In the genomic region with DNA sequence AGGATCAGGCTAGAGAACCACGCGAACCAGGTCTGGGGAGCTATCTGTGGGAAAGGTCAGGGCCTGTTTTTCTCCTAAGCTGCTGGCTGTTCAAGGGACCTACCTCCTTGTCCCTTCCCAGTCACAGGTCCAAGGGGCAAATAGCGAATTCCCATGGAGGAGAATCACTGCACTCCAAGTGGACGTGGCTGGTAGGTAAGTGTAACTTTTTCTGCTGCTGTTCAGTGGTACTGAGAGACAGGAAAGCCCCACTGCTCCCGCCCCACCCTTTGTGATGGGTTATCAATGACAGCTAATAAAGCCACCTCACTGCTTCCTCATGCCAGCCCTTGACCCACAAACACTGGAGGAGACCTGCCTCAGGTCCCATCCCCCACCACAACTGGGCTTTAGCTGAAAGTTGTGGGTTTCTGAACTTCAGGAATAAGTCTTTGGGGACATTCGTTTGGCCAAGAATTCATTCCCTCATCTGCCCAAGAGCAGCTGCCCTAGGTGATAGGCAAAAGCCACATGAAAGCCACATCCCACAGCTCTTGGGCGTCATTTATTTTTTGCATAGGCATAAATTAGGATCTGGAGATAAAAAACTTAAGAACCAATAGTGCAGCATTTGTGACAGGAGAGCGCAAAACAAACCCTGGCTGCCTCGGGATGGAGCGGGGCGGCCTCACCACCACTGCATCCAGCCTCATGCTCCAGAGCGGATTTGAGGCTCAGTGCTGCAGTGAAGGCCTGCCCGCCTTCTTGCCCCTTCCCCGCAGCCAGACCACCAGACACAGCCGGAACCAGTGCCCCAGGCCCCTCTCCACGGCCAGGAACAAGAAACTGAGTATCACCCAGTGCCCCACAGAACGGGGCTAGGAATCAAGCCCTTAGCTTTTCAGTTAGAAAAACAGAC, we compare ENCODE assay signal across 11 cellular contexts. TPM values are rescaled to one million over a fixed set of nuclear protein-coding genes. Genes with fewer than 3 reads are reported as not detected.
DNase-seq lines count a peak whose midpoint lies in the region; ATAC-seq and TF ChIP-seq lines count a peak whose summit lies in the region.
"Had no signal": no experiment of that assay in that cellular context is flagged by ENCODE, and none has a peak within 500 bp of the region (broad histone marks: within the 10 kb centered on the region; RNA-seq: fewer than 3 reads in every experiment).

No MANE protein-coding gene starts in this region.

- no peaks in the 10 kb centered on the region for H4K20me1 ChIP-seq in SK-N-SH (ENCODE audit: insufficient read depth)

- H3K4me2 ChIP-seq in SK-N-SH, result no peak overlapping the region

- no peak overlapping the region for H3K9ac ChIP-seq in SK-N-SH

- H3K36me3 ChIP-seq in SK-N-SH (replicated peaks in 1 of 2; ENCODE audit: control insufficient read depth in 1 of 2, insufficient read depth in 2 of 2, low read length in 1 of 2), result peaks cover 0 to 15% of the 10 kb centered on the region in 2 experiments

- POLR2A ChIA-PET in activated naive CD8-positive, alpha-beta T cell treated with anti-CD3 and anti-CD28 coated beads, Interleukin-2, amount 10 ng/mL, durations not matched to agents 7 days and 5 days (lab: Charles Lee), result interaction anchor here (0.9 to 16.1 kb wide), 8 partner anchors 8 to 109 kb away, joined by 4 to 386 read pairs (median 6); partner anchors contain the start of genes NPTXR and SUN2
- POLR2A ChIA-PET in SK-N-SH (lab: Yijun Ruan, JAX), result no interaction called here

- H3F3A ChIP-seq in SK-N-SH (replicated peaks; ENCODE audit: insufficient read depth), result no peaks in the 10 kb centered on the region

- intact Hi-C loops in left colon (cut with DNase I, micrococcal nuclease), result no loop called here

- peaks cover 9% of the 10 kb centered on the region for H3K27me3 Mint-ChIP-seq in HFFc6 (ENCODE audit: insufficient read depth)
- H3K27me3 Mint-ChIP-seq in activated naive CD8-positive, alpha-beta T cell treated with anti-CD3 and anti-CD28 coated beads, Interleukin-2, amount 10 ng/mL, durations not matched to agents 7 days and 5 days, result no peaks in the 10 kb centered on the region
- no peaks in the 10 kb centered on the region for H3K27me3 Mint-ChIP-seq in stimulated activated memory B cell treated with anti-CD40 and anti-IgM and Interleukin-4, amounts not matched to agents 10 μg/mL and 1 μg/mL and 100 μg/mL, for 72 hours

- H3K27me3 ChIP-seq in SK-N-SH (ENCODE audit: insufficient read depth), result no peaks in the 10 kb centered on the region
- H3K27me3 ChIP-seq: foreskin keratinocyte had no signal

- no peaks in the 10 kb centered on the region for H3K79me2 ChIP-seq in SK-N-SH (ENCODE audit: insufficient read depth)

- 88% methylated on average over 3 of the region's 17 CpGs for WGBS in SK-N-SH (ENCODE audit: low lambda C conversion rate)

- no peak for TF ChIP-seq EP300 in SK-N-SH (IDR thresholded peaks at IDR 0.05; ENCODE audit: borderline replicate concordance in 1 of 2, low read depth in 1 of 2, low read length in 1 of 2)

- H3K9me3 Mint-ChIP-seq in HFFc6, result no peaks in the 10 kb centered on the region
- H3K9me3 Mint-ChIP-seq in activated naive CD8-positive, alpha-beta T cell treated with anti-CD3 and anti-CD28 coated beads, Interleukin-2, amount 10 ng/mL, durations not matched to agents 7 days and 5 days, result no peaks in the 10 kb centered on the region
- no peaks in the 10 kb centered on the region for H3K9me3 Mint-ChIP-seq in stimulated activated memory B cell treated with anti-CD40 and anti-IgM and Interleukin-4, amounts not matched to agents 10 μg/mL and 1 μg/mL and 100 μg/mL, for 72 hours

- no peaks in the 10 kb centered on the region for H3K9me2 ChIP-seq in SK-N-SH

- no peaks in the 10 kb centered on the region; a peak in 1 of 4 replicates for H3K4me1 ChIP-seq in SK-N-SH (ENCODE audit: control insufficient read depth in 1 of 2, insufficient read depth in 2 of 2, low read depth in 1 of 2, low read length in 1 of 2)
- H3K4me1 ChIP-seq: foreskin keratinocyte had no signal

- no peaks in the 10 kb centered on the region for H3K9me3 ChIP-seq in SK-N-SH

- no peak overlapping the region for H3K27ac ChIP-seq in SK-N-SH (ENCODE audit: low read depth in 2 of 2, low read length in 1 of 2)
- H3K27ac ChIP-seq: foreskin keratinocyte had no signal

- H3K27ac Mint-ChIP-seq in HFFc6, result 0 out of 2 replicates have a peak overlapping the region, but pooled peaks have one; percentile 32
- H3K27ac Mint-ChIP-seq in activated naive CD8-positive, alpha-beta T cell treated with anti-CD3 and anti-CD28 coated beads, Interleukin-2, amount 10 ng/mL, durations not matched to agents 7 days and 5 days, result peak overlapping the region; percentile 75
- peak overlapping the region; percentile 86 for H3K27ac Mint-ChIP-seq in stimulated activated memory B cell treated with anti-CD40 and anti-IgM and Interleukin-4, amounts not matched to agents 10 μg/mL and 1 μg/mL and 100 μg/mL, for 72 hours

- no peak for DNase-seq in HFFc6
- no peak for DNase-seq in activated naive CD8-positive, alpha-beta T cell treated with anti-CD3 and anti-CD28 coated beads, Interleukin-2, amount 10 ng/mL, durations not matched to agents 7 days and 5 days
- DNase-seq in left colon, result peak in 1 of 2 donors; percentile 24
- DNase-seq in SK-N-SH, result no peak
- DNase-seq in cerebellar cortex (ENCODE audit: low spot score), result no peak
- DNase-seq: foreskin keratinocyte; NCI-H1436 treated with DMSO at 0.1 percent for 48 hours; stimulated activated CD8-positive, alpha-beta memory T cell treated with anti-CD3 and anti-CD28 coated beads, Interleukin-4, amount 100 ng/mL, for 48 hours had no signal

- TF ChIP-seq RAD21 in SK-N-SH (IDR thresholded peaks at IDR 0.05; ENCODE audit: low read length), result no peak

- peaks cover 9% of the 10 kb centered on the region; the same call in 1 of the 2 replicates for H3K4me1 Mint-ChIP-seq in HFFc6 (ENCODE audit: low read depth)
- peaks cover 23% of the 10 kb centered on the region for H3K4me1 Mint-ChIP-seq in activated naive CD8-positive, alpha-beta T cell treated with anti-CD3 and anti-CD28 coated beads, Interleukin-2, amount 10 ng/mL, durations not matched to agents 7 days and 5 days
- peaks cover 55% of the 10 kb centered on the region for H3K4me1 Mint-ChIP-seq in stimulated activated memory B cell treated with anti-CD40 and anti-IgM and Interleukin-4, amounts not matched to agents 10 μg/mL and 1 μg/mL and 100 μg/mL, for 72 hours

- no peak for ATAC-seq in activated naive CD8-positive, alpha-beta T cell treated with anti-CD3 and anti-CD28 coated beads, Interleukin-2, amount 10 ng/mL, durations not matched to agents 7 days and 5 days (ENCODE audit: low read depth)
- ATAC-seq in left colon (peak; percentile 7), HG02852 (IDR thresholded peaks at IDR 0.05; ENCODE audit: unreplicated experiment) (no peak), GM21717 (IDR thresholded peaks at IDR 0.05; ENCODE audit: unreplicated experiment) (no peak)
- no peak for ATAC-seq in stimulated activated memory B cell treated with anti-CD40 and anti-IgM and Interleukin-4, amounts not matched to agents 10 μg/mL and 1 μg/mL and 100 μg/mL, for 72 hours
- ATAC-seq: foreskin keratinocyte had no signal

- H3K4me3 ChIP-seq in SK-N-SH (ENCODE audit: low read depth in 2 of 2, low read length in 1 of 2), result no peak overlapping the region

- no peak overlapping the region for H3K4me3 Mint-ChIP-seq in HFFc6
- peak overlapping the region; percentile 44 for H3K4me3 Mint-ChIP-seq in activated naive CD8-positive, alpha-beta T cell treated with anti-CD3 and anti-CD28 coated beads, Interleukin-2, amount 10 ng/mL, durations not matched to agents 7 days and 5 days
- H3K4me3 Mint-ChIP-seq in stimulated activated memory B cell treated with anti-CD40 and anti-IgM and Interleukin-4, amounts not matched to agents 10 μg/mL and 1 μg/mL and 100 μg/mL, for 72 hours, result no peak overlapping the region

- TF ChIP-seq CTCF in HFFc6 (IDR thresholded peaks at IDR 0.05) (no peak), SK-N-SH (IDR thresholded peaks at IDR 0.05) (no peak)

- CTCF ChIA-PET in SK-N-SH (lab: Yijun Ruan, JAX), result interaction anchor here (0.6 to 2.2 kb wide), 6 partner anchors 9 to 34 kb away, joined by 3 to 7 read pairs (median 4); no protein-coding TSS in a partner anchor

- no peak overlapping the region for H2AFZ ChIP-seq in SK-N-SH (ENCODE audit: low read depth)

- peaks cover 17% of the 10 kb centered on the region for H3K36me3 Mint-ChIP-seq in HFFc6 (ENCODE audit: low read depth)
- peaks cover 28% of the 10 kb centered on the region for H3K36me3 Mint-ChIP-seq in activated naive CD8-positive, alpha-beta T cell treated with anti-CD3 and anti-CD28 coated beads, Interleukin-2, amount 10 ng/mL, durations not matched to agents 7 days and 5 days
- peaks cover 66% of the 10 kb centered on the region for H3K36me3 Mint-ChIP-seq in stimulated activated memory B cell treated with anti-CD40 and anti-IgM and Interleukin-4, amounts not matched to agents 10 μg/mL and 1 μg/mL and 100 μg/mL, for 72 hours

RNA-seq across cellular contexts. Expression of gene SUN2, which starts 21.3 kb away (rescaled TPM):
- total RNA-seq in HFFc6 (2021; fragmentation: NEBNext Ultra II Directional; extraction: Animal tissue kit (Norgen Biotek cat#: 25700)), result 100 to 1,000 TPM in 3 of 6 experiments, 10 to 100 TPM in 3; 90.4 to 104 (median 100.0) TPM
- total RNA-seq in activated naive CD8-positive, alpha-beta T cell treated with anti-CD3 and anti-CD28 coated beads, Interleukin-2, amount 10 ng/mL, durations not matched to agents 7 days and 5 days, result 100 to 1,000 TPM; 607 to 626 TPM
- 100 to 1,000 TPM; 143 to 148 TPM for total RNA-seq in left colon
- 9.0 and 10.2 TPM in 2 replicates for polyA plus RNA-seq in SK-N-SH (2012; rRNA removed)
- 3.8 and 7.1 TPM in 2 replicates for polyA plus RNA-seq in SK-N-SH (2012; cell fraction: cytosol; rRNA removed)
- polyA plus RNA-seq in SK-N-SH (2012; cell fraction: nucleus; rRNA removed), result 13.5 and 20.8 TPM in 2 replicates

RNA-seq across cellular contexts. Expression of gene GTPBP1, which starts 28.7 kb away (rescaled TPM):
- 10 to 100 TPM; 32.1 to 40.8 (median 38.4) TPM for total RNA-seq in HFFc6 (2021; fragmentation: NEBNext Ultra II Directional; extraction: Animal tissue kit (Norgen Biotek cat#: 25700))
- 10 to 100 TPM; 98.6 TPM for total RNA-seq in activated naive CD8-positive, alpha-beta T cell treated with anti-CD3 and anti-CD28 coated beads, Interleukin-2, amount 10 ng/mL, durations not matched to agents 7 days and 5 days
- 10 to 100 TPM; 66.6 to 72.6 TPM for total RNA-seq in left colon
- 11.9 and 15.2 TPM in 2 replicates for polyA plus RNA-seq in SK-N-SH (2012; rRNA removed)
- polyA plus RNA-seq in SK-N-SH (2012; cell fraction: cytosol; rRNA removed), result 8.8 and 10.2 TPM in 2 replicates
- polyA plus RNA-seq in SK-N-SH (2012; cell fraction: nucleus; rRNA removed), result 33.8 and 37.1 TPM in 2 replicates

RNA-seq across cellular contexts. Expression of gene JOSD1, which starts 33.7 kb away (rescaled TPM):
- 10 to 100 TPM; 37.8 to 44.6 (median 41.0) TPM for total RNA-seq in HFFc6 (2021; fragmentation: NEBNext Ultra II Directional; extraction: Animal tissue kit (Norgen Biotek cat#: 25700))
- 10 to 100 TPM; 59.1 to 61.6 TPM for total RNA-seq in activated naive CD8-positive, alpha-beta T cell treated with anti-CD3 and anti-CD28 coated beads, Interleukin-2, amount 10 ng/mL, durations not matched to agents 7 days and 5 days
- 100 to 1,000 TPM in 1 of 2 donors, 10 to 100 TPM in 1; 93.1 to 144 TPM for total RNA-seq in left colon
- polyA plus RNA-seq in SK-N-SH (2012; rRNA removed), result 17.8 and 23.0 TPM in 2 replicates
- polyA plus RNA-seq in SK-N-SH (2012; cell fraction: cytosol; rRNA removed), result 15.1 and 19.6 TPM in 2 replicates
- polyA plus RNA-seq in SK-N-SH (2012; cell fraction: nucleus; rRNA removed), result 30.5 and 40.6 TPM in 2 replicates

RNA-seq across cellular contexts. Expression of gene TOMM22, which starts 52.7 kb away (rescaled TPM):
- total RNA-seq in HFFc6 (2021; fragmentation: NEBNext Ultra II Directional; extraction: Animal tissue kit (Norgen Biotek cat#: 25700)), result 100 to 1,000 TPM; 121 to 141 (median 132) TPM
- total RNA-seq in activated naive CD8-positive, alpha-beta T cell treated with anti-CD3 and anti-CD28 coated beads, Interleukin-2, amount 10 ng/mL, durations not matched to agents 7 days and 5 days, result 10 to 100 TPM; 58.7 to 60.4 TPM
- 10 to 100 TPM; 85.0 to 98.7 TPM for total RNA-seq in left colon
- 33.1 and 33.6 TPM in 2 replicates for polyA plus RNA-seq in SK-N-SH (2012; rRNA removed)
- polyA plus RNA-seq in SK-N-SH (2012; cell fraction: cytosol; rRNA removed), result 41.1 and 46.9 TPM in 2 replicates
- 6.2 and 10.6 TPM in 2 replicates for polyA plus RNA-seq in SK-N-SH (2012; cell fraction: nucleus; rRNA removed)

RNA-seq across cellular contexts. Expression of gene DNAL4, which starts 59.5 kb away (rescaled TPM):
- total RNA-seq in HFFc6 (2021; fragmentation: NEBNext Ultra II Directional; extraction: Animal tissue kit (Norgen Biotek cat#: 25700)), result 10 to 100 TPM in 2 of 6 experiments, 1 to 10 TPM in 4; 8.6 to 11.5 (median 9.8) TPM
- 10 to 100 TPM in 1 of 2 experiments, 1 to 10 TPM in 1; 9.3 to 12.0 TPM for total RNA-seq in activated naive CD8-positive, alpha-beta T cell treated with anti-CD3 and anti-CD28 coated beads, Interleukin-2, amount 10 ng/mL, durations not matched to agents 7 days and 5 days
- 10 to 100 TPM; 14.4 to 16.8 TPM for total RNA-seq in left colon
- polyA plus RNA-seq in SK-N-SH (2012; rRNA removed), result 15.1 and 17.6 TPM in 2 replicates
- polyA plus RNA-seq in SK-N-SH (2012; cell fraction: cytosol; rRNA removed), result 10.3 and 13.3 TPM in 2 replicates
- 6.8 and 7.1 TPM in 2 replicates for polyA plus RNA-seq in SK-N-SH (2012; cell fraction: nucleus; rRNA removed)

Comparison
In these comparisons a context has a peak if more than half of its experiments do, and no peak if none do; other contexts are left out.
1. H3K27ac Mint-ChIP-seq: peak in every context shown above with its lines; median percentile 86 in stimulated activated memory B cell treated with anti-CD40 and anti-IgM and Interleukin-4, amounts not matched to agents 10 μg/mL and 1 μg/mL and 100 μg/mL, for 72 hours; 75 in activated naive CD8-positive, alpha-beta T cell treated with anti-CD3 and anti-CD28 coated beads, Interleukin-2, amount 10 ng/mL, durations not matched to agents 7 days and 5 days; 32 in HFFc6.
2. RNA of gene SUN2, which starts 21.3 kb away (total RNA-seq): 607 to 626 TPM in activated naive CD8-positive, alpha-beta T cell treated with anti-CD3 and anti-CD28 coated beads, Interleukin-2, amount 10 ng/mL, durations not matched to agents 7 days and 5 days; 143 to 148 TPM in left colon and 90.4 to 104 TPM in HFFc6; every median in the first group is over 4 times any median in the second.